In genomic region chr5:180291943-180292831, GRCh38 we compare ENCODE assay signal across 8 cellular contexts. TPM values are rescaled to one million over a fixed set of nuclear protein-coding genes. Genes with fewer than 3 reads are reported as not detected.
A peak's percentile ranks its signal among the peaks of the same experiment; 100 is the strongest.
DNase-seq lines count a peak whose midpoint lies in the region; ATAC-seq, FAIRE-seq and TF ChIP-seq lines count a peak whose summit lies in the region.

Gene MAPK9, minus strand, starts transcription at chr5:180292083. Its CDS starts 11,522 bp downstream, at chr5:180280561.

- no peak for TF ChIP-seq CTCF in astrocyte (IDR thresholded peaks at IDR 0.05; ENCODE audit: insufficient read depth, low read depth, low read length)
- TF ChIP-seq CTCF in hepatocyte (IDR thresholded peaks at IDR 0.05; ENCODE audit: poor library complexity): no peak
- TF ChIP-seq CTCF in retinal pigment epithelial cell (conservative IDR thresholded peaks at IDR 0.05; ENCODE audit: low read depth, low read length): no peak

- WGBS in hepatocyte (ENCODE audit: low lambda C conversion rate, missing lambda C conversion rate): 2% methylated on average over 47 of the region's 122 CpGs

- H3K9me3 ChIP-seq in astrocyte (ENCODE audit: insufficient read depth, low read depth, low read length): no peaks in the 10 kb centered on the region
- H3K9me3 ChIP-seq in hepatocyte (ENCODE audit: low read depth): no peaks in the 10 kb centered on the region

- H3K27ac ChIP-seq in astrocyte (ENCODE audit: low read depth, low read length) (peak within 1 kb of the TSS; percentile 17), hepatocyte (peak within 1 kb of the TSS; percentile 94)

- FAIRE-seq in astrocyte (lab: Jason Lieb, UNC): no peak

- peaks cover 37% of the 10 kb centered on the region for H4K20me1 ChIP-seq in astrocyte (ENCODE audit: insufficient read depth, low read length)
- peaks cover 32% of the 10 kb centered on the region for H4K20me1 ChIP-seq in hepatocyte (ENCODE audit: insufficient read depth, poor library complexity, severe bottlenecking)

- H3K27me3 Mint-ChIP-seq in astrocyte (ENCODE audit: low read depth, unreplicated experiment): no peaks in the 10 kb centered on the region

- H3K36me3 ChIP-seq in astrocyte (ENCODE audit: insufficient read depth, low read length) (no peaks in the 10 kb centered on the region), hepatocyte (replicated peaks; ENCODE audit: insufficient read depth, low read depth) (no peaks in the 10 kb centered on the region)

- H3K4me1 ChIP-seq in astrocyte (ENCODE audit: insufficient read depth, low read length) (peaks cover 7% of the 10 kb centered on the region), hepatocyte (ENCODE audit: insufficient read depth) (peaks cover 25% of the 10 kb centered on the region)

- peaks cover 2% of the 10 kb centered on the region for H3K36me3 Mint-ChIP-seq in astrocyte (ENCODE audit: low read depth, unreplicated experiment)

- H2AFZ ChIP-seq in astrocyte (ENCODE audit: low read depth, low read length): peak within 1 kb of the TSS; percentile 84
- H2AFZ ChIP-seq in hepatocyte: peak within 1 kb of the TSS; percentile 99

- peaks cover 39% of the 10 kb centered on the region for H3K79me2 ChIP-seq in astrocyte (ENCODE audit: insufficient read depth, low read length)
- H3K79me2 ChIP-seq in hepatocyte: peaks cover 45% of the 10 kb centered on the region

- peak within 1 kb of the TSS; percentile 95 for H3K4me3 Mint-ChIP-seq in astrocyte (ENCODE audit: unreplicated experiment)

- ATAC-seq in GM18498 (IDR thresholded peaks at IDR 0.05; ENCODE audit: unreplicated experiment) (peak; percentile 89), HG02623 (IDR thresholded peaks at IDR 0.05; ENCODE audit: unreplicated experiment) (peak; percentile 81)

- peak within 1 kb of the TSS; percentile 66 for H3K27ac Mint-ChIP-seq in astrocyte (ENCODE audit: unreplicated experiment)

- peak; percentile 61 for DNase-seq in NCI-H1105 treated with DMSO at 0.1 percent for 48 hours (lab: John Stamatoyannopoulos, UW)
- DNase-seq in T-helper 9 cell: peak; percentile 82
- DNase-seq in astrocyte (ENCODE audit: low read depth): peak; percentile 34
- DNase-seq in hepatocyte (ENCODE audit: low spot score): peak; percentile 95
- DNase-seq in retinal pigment epithelial cell (ENCODE audit: low read depth): peak; percentile 27
- no peak for DNase-seq in cortex of kidney (lab: John Stamatoyannopoulos, UW)

- H3K9ac ChIP-seq in astrocyte (ENCODE audit: low read length): peak within 1 kb of the TSS; percentile 84

- H3K4me1 Mint-ChIP-seq in astrocyte (ENCODE audit: low read depth, unreplicated experiment): peaks cover 8% of the 10 kb centered on the region

- H3K4me2 ChIP-seq in astrocyte (ENCODE audit: low read length) (peak within 1 kb of the TSS; percentile 96), hepatocyte (peak within 1 kb of the TSS; percentile 98)

- H3K9me3 Mint-ChIP-seq in astrocyte (ENCODE audit: unreplicated experiment): no peaks in the 10 kb centered on the region

- H3K27me3 ChIP-seq in astrocyte (ENCODE audit: insufficient read depth, low read length): no peaks in the 10 kb centered on the region
- no peaks in the 10 kb centered on the region for H3K27me3 ChIP-seq in hepatocyte

- H3K4me3 ChIP-seq in astrocyte (ENCODE audit: insufficient read depth, low read depth, low read length): peak within 1 kb of the TSS; percentile 80
- H3K4me3 ChIP-seq in hepatocyte: peak within 1 kb of the TSS; percentile 100
- H3K4me3 ChIP-seq in retinal pigment epithelial cell (ENCODE audit: low read length): peak within 1 kb of the TSS; percentile 75

- no peaks in the 10 kb centered on the region for H3K9me2 ChIP-seq in hepatocyte (replicated peaks; ENCODE audit: insufficient read depth)

RNA-seq across cellular contexts. Expression of gene MAPK9, which starts in this region (rescaled TPM):
- total RNA-seq in astrocyte (31.6 and 34.0 TPM in 2 replicates), hepatocyte (31.3 and 39.1 TPM in 2 replicates)
- polyA plus RNA-seq in hepatocyte: 17.5 and 17.8 TPM in 2 replicates
